ENCODE assay signal across 10 cellular contexts in the genomic region with DNA sequence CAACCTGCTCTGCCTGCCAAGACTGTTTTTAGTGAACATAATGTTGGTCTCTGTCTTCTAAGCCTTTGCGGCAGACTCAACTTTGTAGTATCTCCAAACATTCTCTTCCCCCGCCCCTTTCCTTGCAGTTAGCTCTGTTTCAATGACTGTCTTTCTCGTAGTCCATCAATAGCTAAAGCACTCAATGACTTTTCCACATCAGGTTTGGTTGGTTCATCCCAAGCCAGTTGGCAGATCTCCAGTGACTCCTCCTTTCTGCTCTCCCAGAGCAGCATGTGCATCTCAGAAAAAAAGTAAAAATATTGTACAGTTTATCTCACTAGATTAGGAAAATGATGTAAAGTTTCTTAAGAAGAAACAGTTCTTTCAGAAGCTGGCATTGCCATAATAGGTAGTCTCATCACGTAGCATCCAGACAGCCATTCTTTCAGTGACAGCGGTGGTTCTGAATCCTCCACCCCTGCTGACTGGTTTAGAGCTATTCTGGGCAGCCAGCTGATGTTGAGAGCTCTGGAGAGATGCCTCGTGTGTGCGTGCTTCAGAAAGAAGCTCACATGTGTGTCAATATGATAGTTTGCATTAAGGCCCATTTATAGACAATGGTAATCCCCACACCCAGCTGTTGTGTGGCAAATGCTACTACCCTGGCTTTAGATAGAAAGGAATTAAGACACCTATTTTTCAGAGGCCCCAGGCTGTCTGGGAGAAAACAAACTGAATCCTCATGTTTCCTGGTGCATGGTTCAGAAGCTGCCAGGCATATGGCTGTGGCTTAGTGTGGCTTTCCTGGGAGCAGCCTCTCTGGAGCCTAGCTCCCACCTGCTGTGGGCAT. TPM values are rescaled to one million over a fixed set of nuclear protein-coding genes. Genes with fewer than 3 reads are reported as not detected.
A peak's percentile ranks its signal among the peaks of the same experiment; 100 is the strongest.
DNase-seq lines count a peak whose midpoint lies in the region; ATAC-seq and TF ChIP-seq lines count a peak whose summit lies in the region.
"Had no signal": no experiment of that assay in that cellular context is flagged by ENCODE, and none has a peak within 500 bp of the region (broad histone marks: within the 10 kb centered on the region; RNA-seq: fewer than 3 reads in every experiment).

No MANE protein-coding gene starts in this region.

- H3K4me2 ChIP-seq in neuronal stem cell (ENCODE audit: insufficient read depth, low read length, poor library complexity, severe bottlenecking), result no peak overlapping the region

- no peak overlapping the region for H2BK5ac ChIP-seq in neuronal stem cell (ENCODE audit: low read length)

- no peak overlapping the region for H2AK5ac ChIP-seq in neuronal stem cell (ENCODE audit: low read depth, low read length)

- H3K4ac ChIP-seq in neuronal stem cell (ENCODE audit: low read length), result no peak overlapping the region

- H3K4me3 ChIP-seq in neuronal stem cell (ENCODE audit: low read length in 2 of 2), result no peak overlapping the region
- no peak overlapping the region for H3K4me3 ChIP-seq in H7 (ENCODE audit: insufficient read depth, low read depth, low read length)
- H3K4me3 ChIP-seq: tibial nerve had no signal

- H3K27ac ChIP-seq in neuronal stem cell (replicated peaks; ENCODE audit: low read length), result no peak overlapping the region

- no peak overlapping the region for H3K23ac ChIP-seq in neuronal stem cell (ENCODE audit: low read depth, low read length, poor library complexity)

- no peak overlapping the region for H2BK12ac ChIP-seq in neuronal stem cell (ENCODE audit: low read length)

- peaks cover 35% of the 10 kb centered on the region for H3K4me1 Mint-ChIP-seq in chondrocyte (ENCODE audit: low read depth)
- no peaks in the 10 kb centered on the region for H3K4me1 Mint-ChIP-seq in glutamatergic neuron (ENCODE audit: low read depth, unreplicated experiment)
- peaks cover 4% of the 10 kb centered on the region for H3K4me1 Mint-ChIP-seq in CD14-positive monocyte

- peak; percentile 63 for ATAC-seq in GM18867 (IDR thresholded peaks at IDR 0.05; ENCODE audit: unreplicated experiment)

- H2BK120ac ChIP-seq in neuronal stem cell (ENCODE audit: low read depth, low read length), result no peak overlapping the region

- no peak overlapping the region for H4K8ac ChIP-seq in neuronal stem cell (ENCODE audit: low read depth, low read length)

- H2AFZ ChIP-seq in neuronal stem cell (ENCODE audit: low read length), result peak overlapping the region; percentile 6

- no peaks in the 10 kb centered on the region for H3K9me3 ChIP-seq in neuronal stem cell (replicated peaks in 1 of 2; ENCODE audit: control insufficient read depth in 2 of 2, insufficient read depth in 1 of 2, low read depth in 1 of 2, low read length in 2 of 2)
- H3K9me3 ChIP-seq: tibial nerve had no signal

- H3K18ac ChIP-seq in neuronal stem cell (ENCODE audit: low read length), result no peak overlapping the region

- no peaks in the 10 kb centered on the region for H3K36me3 Mint-ChIP-seq in chondrocyte (ENCODE audit: low read depth)
- peaks cover 21% of the 10 kb centered on the region for H3K36me3 Mint-ChIP-seq in glutamatergic neuron (ENCODE audit: unreplicated experiment)
- no peaks in the 10 kb centered on the region for H3K36me3 Mint-ChIP-seq in CD14-positive monocyte

- no peak overlapping the region for H3K9ac ChIP-seq in neuronal stem cell (ENCODE audit: low read depth, low read length, poor library complexity)

- TF ChIP-seq CTCF in chondrocyte (IDR thresholded peaks at IDR 0.05) (no peak), glutamatergic neuron (IDR thresholded peaks at IDR 0.05; ENCODE audit: partially characterized antibody, unreplicated experiment) (no peak), CD14-positive monocyte (IDR thresholded peaks at IDR 0.05) (no peak)

- H3K14ac ChIP-seq in neuronal stem cell (ENCODE audit: low read length), result no peak overlapping the region

- H3K27ac Mint-ChIP-seq in chondrocyte (ENCODE audit: unreplicated experiment) (peak overlapping the region; percentile 56), glutamatergic neuron (ENCODE audit: unreplicated experiment) (no peak overlapping the region), CD14-positive monocyte (no peak overlapping the region)
- H3K27ac Mint-ChIP-seq: progenitor cell of endocrine pancreas had no signal

- H3K36me3 ChIP-seq in neuronal stem cell (replicated peaks in 1 of 2; ENCODE audit: control insufficient read depth in 2 of 2, insufficient read depth in 2 of 2, low read length in 2 of 2) (no peaks in the 10 kb centered on the region), H7 (replicated peaks; ENCODE audit: control insufficient read depth, insufficient read depth, low read length) (no peaks in the 10 kb centered on the region; the same call in 1 of the 2 replicates)
- H3K36me3 ChIP-seq: tibial nerve had no signal

- H3K9me3 Mint-ChIP-seq in chondrocyte (ENCODE audit: low read depth), result no peaks in the 10 kb centered on the region
- peaks cover 7% of the 10 kb centered on the region for H3K9me3 Mint-ChIP-seq in glutamatergic neuron (ENCODE audit: unreplicated experiment)
- peaks cover 0 to 4% (median 2%) of the 10 kb centered on the region in 7 donors for H3K9me3 Mint-ChIP-seq in CD14-positive monocyte

- WGBS in neuronal stem cell (ENCODE audit: extremely low coverage in 2 of 2, insufficient read length in 2 of 2, insufficient replicate concordance in 1 of 2), 2 donors, result no CpG with 5 or more reads among the region's 7 CpGs

- intact Hi-C loops in CD14-positive monocyte (cut with micrococcal nuclease), result no loop called here

- H3K27me3 ChIP-seq in neuronal stem cell (ENCODE audit: control insufficient read depth in 3 of 3, insufficient read depth in 3 of 3, low read depth in 1 of 3, low read length in 3 of 3) (no peaks in the 10 kb centered on the region), H7 (ENCODE audit: control insufficient read depth, insufficient read depth, low read length) (no peaks in the 10 kb centered on the region)
- H3K27me3 ChIP-seq: tibial nerve had no signal

- H3K27me3 Mint-ChIP-seq in chondrocyte (ENCODE audit: low read depth) (no peaks in the 10 kb centered on the region), glutamatergic neuron (ENCODE audit: unreplicated experiment) (peaks cover 2% of the 10 kb centered on the region), CD14-positive monocyte (ENCODE audit: low read depth in 3 of 3) (peaks cover 6 to 8% (median 7%) of the 10 kb centered on the region in 3 donors)
- H3K27me3 Mint-ChIP-seq: progenitor cell of endocrine pancreas had no signal

- H3K4me3 Mint-ChIP-seq in chondrocyte (ENCODE audit: unreplicated experiment) (no peak overlapping the region), glutamatergic neuron (ENCODE audit: unreplicated experiment) (no peak overlapping the region), CD14-positive monocyte (no peak overlapping the region)

- H2BK15ac ChIP-seq in neuronal stem cell (ENCODE audit: low read length), result no peak overlapping the region

- no peaks in the 10 kb centered on the region for H3K79me1 ChIP-seq in neuronal stem cell (ENCODE audit: low read depth, low read length)

- peak; percentile 45 for DNase-seq in NCI-H146 (lab: John Stamatoyannopoulos, UW)
- no peak for DNase-seq in chondrocyte (ENCODE audit: low spot score)
- DNase-seq in neuronal stem cell (ENCODE audit: low spot score), result no peak
- no peak for DNase-seq in glutamatergic neuron
- no peak for DNase-seq in CD14-positive monocyte (ENCODE audit: low spot score)
- no peak for DNase-seq in NCI-H1105 treated with DMSO at 0.1 percent for 48 hours (lab: John Stamatoyannopoulos, UW)
- no peak for DNase-seq in H7

- peaks cover 2 to 18% of the 10 kb centered on the region in 2 donors for H3K4me1 ChIP-seq in neuronal stem cell (ENCODE audit: control insufficient read depth in 2 of 2, insufficient read depth in 1 of 2, low read depth in 1 of 2, low read length in 2 of 2)

- no peak overlapping the region for H4K91ac ChIP-seq in neuronal stem cell (ENCODE audit: low read depth, low read length, poor library complexity)

RNA-seq across cellular contexts. Expression of gene CNN3, which starts 53.2 kb away (rescaled TPM):
- total RNA-seq in chondrocyte (188 to 250 TPM (median 242 TPM) in 3 replicates), glutamatergic neuron (ENCODE audit: unreplicated experiment) (383 TPM)
- polyA plus RNA-seq in neuronal stem cell (2013, experiment 1 of 2), result 462 TPM
- polyA plus RNA-seq in neuronal stem cell (2013, experiment 2 of 2), result 462 TPM
- under 1 TPM; 0.08 TPM for polyA plus RNA-seq in CD14-positive monocyte
- total RNA-seq in H7 (2014; rRNA removed; shearing (Covaris generic)), result 309 and 364 TPM in 2 replicates

RNA-seq across cellular contexts. Expression of gene SLC44A3, which starts 53.6 kb away (rescaled TPM):
- total RNA-seq in chondrocyte (1.5 to 2.5 TPM (median 2.2 TPM) in 3 replicates), glutamatergic neuron (ENCODE audit: unreplicated experiment) (129 TPM)
- 0.82 TPM for polyA plus RNA-seq in neuronal stem cell (2013, experiment 1 of 2)
- polyA plus RNA-seq in neuronal stem cell (2013, experiment 2 of 2), result 1.1 TPM
- not detected for polyA plus RNA-seq in CD14-positive monocyte
- total RNA-seq in H7 (2014; rRNA removed; shearing (Covaris generic)), result 0.83 and 1.5 TPM in 2 replicates

Comparison
In these comparisons a context has a peak if more than half of its experiments do, and no peak if none do; other contexts are left out.
1. RNA of gene SLC44A3, which starts 53.6 kb away (total RNA-seq): 129 TPM in glutamatergic neuron (single experiment); 1.5 to 2.5 TPM in chondrocyte and 0.83 to 1.5 TPM in H7; every median in the first group is over 10 times any median in the second.